ENCODE assay signal across 12 cellular contexts in genomic region chr6:125714431-125715090, GRCh38. TPM values are rescaled to one million over a fixed set of nuclear protein-coding genes. Genes with fewer than 3 reads are reported as not detected.
A peak's percentile ranks its signal among the peaks of the same experiment; 100 is the strongest.
DNase-seq lines count a peak whose midpoint lies in the region; ATAC-seq and TF ChIP-seq lines count a peak whose summit lies in the region.
"Had no signal": no experiment of that assay in that cellular context is flagged by ENCODE, and none has a peak within 500 bp of the region (broad histone marks: within the 10 kb centered on the region; RNA-seq: fewer than 3 reads in every experiment).

No MANE protein-coding gene starts in this region.

- peaks cover 5 to 7% of the 10 kb centered on the region in 2 donors for H3K36me3 Mint-ChIP-seq in naive B cell
- no peaks in the 10 kb centered on the region for H3K36me3 Mint-ChIP-seq in effector memory CD8-positive, alpha-beta T cell (ENCODE audit: insufficient read depth)

- peaks cover 0 to 20% (median 10%) of the 10 kb centered on the region in 7 donors for H3K9me3 Mint-ChIP-seq in naive B cell
- no peaks in the 10 kb centered on the region for H3K9me3 Mint-ChIP-seq in effector memory CD8-positive, alpha-beta T cell

- H3K4me3 ChIP-seq in suprapubic skin (no peak overlapping the region), HAP-1 (no peak overlapping the region)
- H3K4me3 ChIP-seq: ascending aorta, gastroesophageal sphincter had no signal

- DNase-seq in NCI-H1092 (lab: John Stamatoyannopoulos, UW) (peak; percentile 15), NCI-H1092 treated with DMSO at 0.1 percent for 48 hours (lab: John Stamatoyannopoulos, UW) (no peak), naive B cell (no peak), suprapubic skin (ENCODE audit: low spot score in 2 of 2) (no peak), HAP-1 (ENCODE audit: low spot score in 2 of 2) (no peak)
- DNase-seq in effector memory CD8-positive, alpha-beta T cell = no peak
- DNase-seq: NCI-H2227 treated with DMSO at 0.1 percent for 48 hours had no signal

- 91% methylated on average over 2 of the region's 2 CpGs for WGBS in suprapubic skin

- H3K27me3 ChIP-seq in suprapubic skin (no peaks in the 10 kb centered on the region), HAP-1 (ENCODE audit: low read depth) (no peaks in the 10 kb centered on the region)
- H3K27me3 ChIP-seq: ascending aorta, gastroesophageal sphincter had no signal

- in situ Hi-C loops in HAP-1 (cut with MboI; ENCODE audit: low sequenced_read_pairs) = no loop called here

- H3K9me3 ChIP-seq in suprapubic skin = peaks cover 13% of the 10 kb centered on the region
- 0 out of 2 replicates have a peak, but pooled peaks cover 2% of the 10 kb centered on the region for H3K9me3 ChIP-seq in HAP-1

- no peaks in the 10 kb centered on the region for H3K36me3 ChIP-seq in suprapubic skin
- no peaks in the 10 kb centered on the region for H3K36me3 ChIP-seq in HAP-1 (replicated peaks)
- H3K36me3 ChIP-seq: ascending aorta, gastroesophageal sphincter had no signal

- H3K4me1 ChIP-seq in suprapubic skin (no peaks in the 10 kb centered on the region), HAP-1 (no peaks in the 10 kb centered on the region)
- H3K4me1 ChIP-seq: ascending aorta, gastroesophageal sphincter had no signal

- TF ChIP-seq POLR2A in suprapubic skin (IDR thresholded peaks at IDR 0.05) = no peak

- H3K4me1 Mint-ChIP-seq in naive B cell = peaks cover 0 to 30% (median 26%) of the 10 kb centered on the region in 3 donors
- H3K4me1 Mint-ChIP-seq in effector memory CD8-positive, alpha-beta T cell (ENCODE audit: low read depth in 2 of 2) = no peaks in the 10 kb centered on the region

- TF ChIP-seq EP300 in suprapubic skin (IDR thresholded peaks at IDR 0.05) = no peak

- ATAC-seq in GM21717 (IDR thresholded peaks at IDR 0.05; ENCODE audit: unreplicated experiment) = peak; percentile 84
- ATAC-seq in HG03442 (IDR thresholded peaks at IDR 0.05; ENCODE audit: unreplicated experiment) = peak; percentile 56
- peak; percentile 52 to 76 for ATAC-seq in naive B cell (ENCODE audit: low read depth in 2 of 2)
- ATAC-seq in effector memory CD8-positive, alpha-beta T cell (replicated peaks) = no peak
- ATAC-seq: gastroesophageal sphincter had no signal

- no peak for TF ChIP-seq CTCF in suprapubic skin (IDR thresholded peaks at IDR 0.05)

- H3K27me3 Mint-ChIP-seq in naive B cell = peaks cover 0 to 8% (median 0%) of the 10 kb centered on the region in 3 donors
- peaks cover 0 to 5% of the 10 kb centered on the region in 2 donors for H3K27me3 Mint-ChIP-seq in effector memory CD8-positive, alpha-beta T cell

- H3K27ac ChIP-seq in suprapubic skin = no peak overlapping the region
- H3K27ac ChIP-seq: gastroesophageal sphincter had no signal

- H3K4me3 Mint-ChIP-seq in naive B cell = peak overlapping the region in 1 of 8 donors; percentile 47
- H3K4me3 Mint-ChIP-seq in effector memory CD8-positive, alpha-beta T cell = no peak overlapping the region

- H3K27ac Mint-ChIP-seq in naive B cell = peak overlapping the region in 4 of 6 donors; percentile 3 to 69 (median 35)
- H3K27ac Mint-ChIP-seq in effector memory CD8-positive, alpha-beta T cell = no peak overlapping the region

RNA-seq across cellular contexts. Expression of gene HEY2, which starts 34.9 kb away (rescaled TPM):
- polyA plus RNA-seq in naive B cell (ENCODE audit: low read depth in 6 of 6) = under 1 TPM in 3 of 6 donors, not detected in 3; 0.17 to 0.48 (median 0.29) TPM
- 1 to 10 TPM in 3 of 4 donors, under 1 TPM in 1; 0.76 to 3.0 (median 1.9) TPM for total RNA-seq in suprapubic skin
- total RNA-seq: T-helper 2 cell treated with Interferon-gamma antibody and Interleukin-4, amounts not matched to agents 100 ng/mL and 5 ng/mL, for 36 hours had no signal

Comparison
In these comparisons a context has a peak if more than half of its experiments do, and no peak if none do; other contexts are left out.
1. H3K27ac Mint-ChIP-seq: peak in naive B cell (4 of 6); none in effector memory CD8-positive, alpha-beta T cell (0 of 2).